ENCODE assay signal across 18 cellular contexts in genomic region chr19:6817179-6817578, GRCh38. TPM values are rescaled to one million over a fixed set of nuclear protein-coding genes. Genes with fewer than 3 reads are reported as not detected.
DNase-seq lines count a peak whose midpoint lies in the region; ATAC-seq and TF ChIP-seq lines count a peak whose summit lies in the region.
"Had no signal": no experiment of that assay in that cellular context is flagged by ENCODE, and none has a peak within 500 bp of the region (broad histone marks: within the 10 kb centered on the region; RNA-seq: fewer than 3 reads in every experiment).

No MANE protein-coding gene starts in this region.

- ATAC-seq in natural killer cell = no peak
- ATAC-seq in natural killer cell treated with Interleukin-12 subunit alpha and Interleukin-12 subunit beta and Interleukin-15 and Interleukin-18, amount 100 ng/mL, for 72 hours = no peak
- ATAC-seq in T-cell (replicated peaks in 1 of 4) = no peak
- no peak for ATAC-seq in GM21619 (IDR thresholded peaks at IDR 0.05; ENCODE audit: unreplicated experiment)
- ATAC-seq in omental fat pad (ENCODE audit: low FRiP score) = no peak

- no peak for DNase-seq in natural killer cell
- DNase-seq in natural killer cell treated with Interleukin-12 subunit alpha and Interleukin-12 subunit beta and Interleukin-15 and Interleukin-18, amount 100 ng/mL, for 72 hours (ENCODE audit: low spot score) = no peak
- DNase-seq in T-cell = no peak
- DNase-seq in activated naive CD8-positive, alpha-beta T cell treated with anti-CD3 and anti-CD28 coated beads for 36 hours = no peak
- DNase-seq in epidermal melanocyte (ENCODE audit: insufficient read length, low spot score) = no peak
- DNase-seq in omental fat pad (ENCODE audit: low spot score) = no peak
- DNase-seq: ACHN, Caco-2, H7, HFFc6, KBM-7, NCI-H1105 treated with DMSO at 0.1 percent for 48 hours, NCI-H1694, NCI-H510A, NCI-H774, SHP77 had no signal

- H3K4me3 Mint-ChIP-seq in natural killer cell (no peak overlapping the region), T-cell (no peak overlapping the region)
- no peak overlapping the region for H3K4me3 Mint-ChIP-seq in natural killer cell treated with Interleukin-12 subunit alpha and Interleukin-12 subunit beta and Interleukin-15 and Interleukin-18, amount 100 ng/mL, for 72 hours
- H3K4me3 Mint-ChIP-seq in activated naive CD8-positive, alpha-beta T cell treated with anti-CD3 and anti-CD28 coated beads for 36 hours = no peak overlapping the region
- H3K4me3 Mint-ChIP-seq: HFFc6 had no signal

- H3K27ac Mint-ChIP-seq in natural killer cell (peak overlapping the region; percentile 8 to 44), T-cell (peak overlapping the region; percentile 22 to 71)
- H3K27ac Mint-ChIP-seq in natural killer cell treated with Interleukin-12 subunit alpha and Interleukin-12 subunit beta and Interleukin-15 and Interleukin-18, amount 100 ng/mL, for 72 hours = peak overlapping the region in 1 of 2 donors; percentile 35
- H3K27ac Mint-ChIP-seq in activated naive CD8-positive, alpha-beta T cell treated with anti-CD3 and anti-CD28 coated beads for 36 hours = peak overlapping the region; percentile 38
- H3K27ac Mint-ChIP-seq: HFFc6 had no signal

- POLR2A ChIA-PET in T-cell (lab: Charles Lee) = no interaction called here

- H3K27me3 Mint-ChIP-seq in natural killer cell (ENCODE audit: low read depth in 2 of 2) (no peaks in the 10 kb centered on the region), T-cell (no peaks in the 10 kb centered on the region)
- H3K27me3 Mint-ChIP-seq in natural killer cell treated with Interleukin-12 subunit alpha and Interleukin-12 subunit beta and Interleukin-15 and Interleukin-18, amount 100 ng/mL, for 72 hours = no peaks in the 10 kb centered on the region
- no peaks in the 10 kb centered on the region for H3K27me3 Mint-ChIP-seq in activated naive CD8-positive, alpha-beta T cell treated with anti-CD3 and anti-CD28 coated beads for 36 hours

- H3K36me3 Mint-ChIP-seq in natural killer cell (peaks cover 6% of the 10 kb centered on the region), T-cell (peaks cover 39% of the 10 kb centered on the region)
- peaks cover 19% of the 10 kb centered on the region for H3K36me3 Mint-ChIP-seq in natural killer cell treated with Interleukin-12 subunit alpha and Interleukin-12 subunit beta and Interleukin-15 and Interleukin-18, amount 100 ng/mL, for 72 hours
- peaks cover 56% of the 10 kb centered on the region for H3K36me3 Mint-ChIP-seq in activated naive CD8-positive, alpha-beta T cell treated with anti-CD3 and anti-CD28 coated beads for 36 hours

- TF ChIP-seq CTCF in natural killer cell (IDR thresholded peaks at IDR 0.05) = no peak
- TF ChIP-seq CTCF in omental fat pad (IDR thresholded peaks at IDR 0.05) = no peak

- H3K9me3 Mint-ChIP-seq in natural killer cell = peaks cover 0 to 3% of the 10 kb centered on the region in 2 donors
- peaks cover 7% of the 10 kb centered on the region for H3K9me3 Mint-ChIP-seq in natural killer cell treated with Interleukin-12 subunit alpha and Interleukin-12 subunit beta and Interleukin-15 and Interleukin-18, amount 100 ng/mL, for 72 hours
- H3K9me3 Mint-ChIP-seq in T-cell = peaks cover 0 to 4% (median 3%) of the 10 kb centered on the region in 3 donors
- peaks cover 16% of the 10 kb centered on the region for H3K9me3 Mint-ChIP-seq in activated naive CD8-positive, alpha-beta T cell treated with anti-CD3 and anti-CD28 coated beads for 36 hours

- H3K4me1 Mint-ChIP-seq in natural killer cell (peaks cover 38 to 54% of the 10 kb centered on the region in 2 donors), T-cell (peaks cover 49 to 52% (median 50%) of the 10 kb centered on the region in 3 donors)
- peaks cover 45 to 57% of the 10 kb centered on the region in 2 donors for H3K4me1 Mint-ChIP-seq in natural killer cell treated with Interleukin-12 subunit alpha and Interleukin-12 subunit beta and Interleukin-15 and Interleukin-18, amount 100 ng/mL, for 72 hours (ENCODE audit: low read depth in 2 of 2)
- H3K4me1 Mint-ChIP-seq in activated naive CD8-positive, alpha-beta T cell treated with anti-CD3 and anti-CD28 coated beads for 36 hours = peaks cover 36% of the 10 kb centered on the region

- intact Hi-C loops in natural killer cell (cut with micrococcal nuclease) = no loop called here

- CTCF ChIA-PET in T-cell (lab: Charles Lee) = no interaction called here

RNA-seq across cellular contexts. Expression of gene VAV1, which starts 44.7 kb away (rescaled TPM):
- total RNA-seq in natural killer cell = 100 to 1,000 TPM; 141 to 167 (median 164) TPM
- 100 to 1,000 TPM; 166 to 167 TPM for total RNA-seq in natural killer cell treated with Interleukin-12 subunit alpha and Interleukin-12 subunit beta and Interleukin-15 and Interleukin-18, amount 100 ng/mL, for 72 hours
- total RNA-seq in T-cell = 100 to 1,000 TPM in 2 of 5 donors, 10 to 100 TPM in 3; 82.5 to 114 (median 92.2) TPM
- 10 to 100 TPM; 65.2 to 65.7 TPM for total RNA-seq in activated naive CD8-positive, alpha-beta T cell treated with anti-CD3 and anti-CD28 coated beads for 36 hours
- 10 to 100 TPM in 3 of 4 donors, 1 to 10 TPM in 1; 9.4 to 18.9 (median 13.5) TPM for total RNA-seq in omental fat pad
- total RNA-seq: Caco-2, HFFc6 had no signal

RNA-seq across cellular contexts. Expression of gene SH2D3A, which starts 49.9 kb away (rescaled TPM):
- total RNA-seq in natural killer cell = 10 to 100 TPM; 14.6 to 20.1 (median 15.3) TPM
- 10 to 100 TPM; 15.2 to 17.8 TPM for total RNA-seq in natural killer cell treated with Interleukin-12 subunit alpha and Interleukin-12 subunit beta and Interleukin-15 and Interleukin-18, amount 100 ng/mL, for 72 hours
- total RNA-seq in T-cell = 10 to 100 TPM; 61.7 to 83.7 (median 73.6) TPM
- 10 to 100 TPM; 25.7 to 26.1 TPM for total RNA-seq in activated naive CD8-positive, alpha-beta T cell treated with anti-CD3 and anti-CD28 coated beads for 36 hours
- 1 to 10 TPM in 3 of 4 donors, not detected in 1; 1.3 to 3.4 (median 2.0) TPM for total RNA-seq in omental fat pad
- total RNA-seq: HFFc6, RPMI7951 had no signal
